Comparison of ENCODE assay signal across 3 cellular contexts in genomic region chr15:62868507-62868906, GRCh38.
TF ChIP-seq lines count a peak whose summit lies in the region.

No MANE protein-coding gene starts in this region.

TF ChIP-seq in SK-N-SH treated with all-trans-retinoic acid at 6 μM for 48 hours, 23 proteins besides CTCF, POLR2A, EP300 and RAD21 (continued from another document):
- TF ChIP-seq PATZ1 (CRISPR knock-in tag; IDR thresholded peaks at IDR 0.05; ENCODE audit: borderline replicate concordance) (no peak), ZFP3 (CRISPR knock-in tag; IDR thresholded peaks at IDR 0.05) (no peak), ZNF8 (CRISPR knock-in tag; IDR thresholded peaks at IDR 0.05) (no peak), ZC3H10 (CRISPR knock-in tag; IDR thresholded peaks at IDR 0.05) (no peak), OSR1 (CRISPR knock-in tag; IDR thresholded peaks at IDR 0.05) (no peak), ZFP30 (CRISPR knock-in tag; IDR thresholded peaks at IDR 0.05) (no peak), SNAI2 (CRISPR knock-in tag; IDR thresholded peaks at IDR 0.05) (no peak), TSHZ2 (CRISPR knock-in tag; IDR thresholded peaks at IDR 0.05) (no peak), PPARA (CRISPR knock-in tag; IDR thresholded peaks at IDR 0.05; ENCODE audit: borderline replicate concordance) (no peak), CSRNP3 (CRISPR knock-in tag; IDR thresholded peaks at IDR 0.05) (no peak), ZNF70 (CRISPR knock-in tag; IDR thresholded peaks at IDR 0.05) (no peak), CSDC2 (CRISPR knock-in tag; IDR thresholded peaks at IDR 0.05) (no peak), TCF4 (CRISPR knock-in tag; IDR thresholded peaks at IDR 0.05; ENCODE audit: borderline replicate concordance) (no peak), BACH2 (CRISPR knock-in tag; IDR thresholded peaks at IDR 0.05; ENCODE audit: borderline replicate concordance) (no peak)

TF ChIP-seq in SK-N-SH, 30 proteins besides CTCF, POLR2A, EP300 and RAD21 (continued from another document):
- TF ChIP-seq JUND (IDR thresholded peaks at IDR 0.05) = no peak
TF ChIP-seq in SK-N-SH: peak in this region for 0.

TF ChIP-seq in GM23338, 12 proteins besides CTCF, POLR2A, EP300 and RAD21 (continued from another document):
- TF ChIP-seq REST (IDR thresholded peaks at IDR 0.05; ENCODE audit: unreplicated experiment) = no peak
